9 cellular contexts compared by ENCODE assay signal in genomic region chr11:18203723-18204122, GRCh38. TPM values are rescaled to one million over a fixed set of nuclear protein-coding genes. Genes with fewer than 3 reads are reported as not detected.
DNase-seq lines count a peak whose midpoint lies in the region; ATAC-seq and TF ChIP-seq lines count a peak whose summit lies in the region.
"Had no signal": no experiment of that assay in that cellular context is flagged by ENCODE, and none has a peak within 500 bp of the region (broad histone marks: within the 10 kb centered on the region; RNA-seq: fewer than 3 reads in every experiment).

No MANE protein-coding gene starts in this region.

- no peak for TF ChIP-seq POLR2A in suprapubic skin (IDR thresholded peaks at IDR 0.05)

- H3K9me3 Mint-ChIP-seq in stimulated activated naive CD8-positive, alpha-beta T cell treated with anti-CD3 and anti-CD28 coated beads, Interleukin-15, amount 100 ng/mL, for 72 hours: no peaks in the 10 kb centered on the region

- no peak overlapping the region for H3K4me3 ChIP-seq in epithelial cell of esophagus (ENCODE audit: low read length)
- no peak overlapping the region for H3K4me3 ChIP-seq in suprapubic skin

- no peak overlapping the region for H3K27ac ChIP-seq in suprapubic skin

- no peak overlapping the region for H3K4me3 Mint-ChIP-seq in stimulated activated naive CD8-positive, alpha-beta T cell treated with anti-CD3 and anti-CD28 coated beads, Interleukin-15, amount 100 ng/mL, for 72 hours

- peak; percentile 63 for ATAC-seq in stimulated activated naive CD8-positive, alpha-beta T cell treated with anti-CD3 and anti-CD28 coated beads, Interleukin-15, Interleukin-2, amounts not matched to agents 100 U/mL and 50 U/mL, for 24 hours
- ATAC-seq in stimulated activated naive CD8-positive, alpha-beta T cell treated with anti-CD3 and anti-CD28 coated beads, Interleukin-15, amount 100 ng/mL, for 72 hours: no peak
- ATAC-seq in HG02885 (IDR thresholded peaks at IDR 0.05; ENCODE audit: poor library complexity, unreplicated experiment): no peak
- no peak for ATAC-seq in HG03025 (IDR thresholded peaks at IDR 0.05; ENCODE audit: low FRiP score, unreplicated experiment)
- ATAC-seq: left colon had no signal

- peaks cover 59% of the 10 kb centered on the region for H3K27me3 Mint-ChIP-seq in stimulated activated naive CD8-positive, alpha-beta T cell treated with anti-CD3 and anti-CD28 coated beads, Interleukin-15, amount 100 ng/mL, for 72 hours

- H3K4me1 Mint-ChIP-seq in stimulated activated naive CD8-positive, alpha-beta T cell treated with anti-CD3 and anti-CD28 coated beads, Interleukin-15, amount 100 ng/mL, for 72 hours: no peaks in the 10 kb centered on the region

- H3K27me3 ChIP-seq in suprapubic skin: peaks cover 15% of the 10 kb centered on the region

- H3K4me1 ChIP-seq in suprapubic skin: no peaks in the 10 kb centered on the region

- H3K36me3 ChIP-seq in suprapubic skin: no peaks in the 10 kb centered on the region

- peak; percentile 11 for DNase-seq in stimulated activated naive CD8-positive, alpha-beta T cell treated with anti-CD3 and anti-CD28 coated beads, Interleukin-15, Interleukin-2, amounts not matched to agents 100 U/mL and 50 U/mL, for 24 hours
- no peak for DNase-seq in stimulated activated naive CD8-positive, alpha-beta T cell treated with anti-CD3 and anti-CD28 coated beads, Interleukin-15, amount 100 ng/mL, for 72 hours
- peak; percentile 1 for DNase-seq in NCI-H460 (ENCODE audit: extremely low read depth, low read depth)
- peak; percentile 33 for DNase-seq in epithelial cell of esophagus (ENCODE audit: low read depth)
- no peak for DNase-seq in suprapubic skin (ENCODE audit: low spot score in 2 of 2)
- no peak for DNase-seq in T-helper 9 cell
- DNase-seq: left colon had no signal

- H3K27ac Mint-ChIP-seq in stimulated activated naive CD8-positive, alpha-beta T cell treated with anti-CD3 and anti-CD28 coated beads, Interleukin-15, amount 100 ng/mL, for 72 hours: no peak overlapping the region

- TF ChIP-seq CTCF in epithelial cell of esophagus (IDR thresholded peaks at IDR 0.05; ENCODE audit: insufficient read depth, low read depth, low read length, missing control alignments) (peak; percentile 35), suprapubic skin (IDR thresholded peaks at IDR 0.05) (no peak)

- no peaks in the 10 kb centered on the region for H3K9me3 ChIP-seq in suprapubic skin

- TF ChIP-seq EP300 in suprapubic skin (IDR thresholded peaks at IDR 0.05): no peak

- WGBS in suprapubic skin: 17% methylated on average over 6 of the region's 6 CpGs

RNA-seq across cellular contexts. Expression of gene MRGPRX4, which starts 31.1 kb away (rescaled TPM):
- total RNA-seq in NCI-H460 (2014; rRNA removed; shearing (Covaris generic)): not detected in 2 replicates
- not detected in 2 replicates for polyA plus RNA-seq in NCI-H460 (2014; cell fraction: nucleus; rRNA removed)
- not detected for total RNA-seq in suprapubic skin
- total RNA-seq: left colon had no signal

RNA-seq across cellular contexts. Expression of gene SAA4, which starts 32.9 kb away (rescaled TPM):
- total RNA-seq in NCI-H460 (2014; rRNA removed; shearing (Covaris generic)): not detected in 2 replicates
- polyA plus RNA-seq in NCI-H460 (2014; cell fraction: nucleus; rRNA removed): 0.72 TPM in 1 of 2 replicates, not detected in the other
- 1 to 10 TPM in 1 of 4 donors, not detected in 3; 5.1 TPM for total RNA-seq in suprapubic skin
- total RNA-seq: left colon had no signal

RNA-seq across cellular contexts. Expression of gene SAA2, which starts 44.7 kb away (rescaled TPM):
- not detected in 2 replicates for total RNA-seq in NCI-H460 (2014; rRNA removed; shearing (Covaris generic))
- polyA plus RNA-seq in NCI-H460 (2014; cell fraction: nucleus; rRNA removed): not detected in 2 replicates
- total RNA-seq in suprapubic skin: 10 to 100 TPM in 3 of 4 donors, not detected in 1; 15.0 to 30.4 (median 16.2) TPM

Comparison
In these comparisons a context has a peak if more than half of its experiments do, and no peak if none do; other contexts are left out.
1. DNase-seq: peak in stimulated activated naive CD8-positive, alpha-beta T cell treated with anti-CD3 and anti-CD28 coated beads, Interleukin-15, Interleukin-2, amounts not matched to agents 100 U/mL and 50 U/mL, for 24 hours (single experiment), NCI-H460 (single experiment) and epithelial cell of esophagus (single experiment); none in stimulated activated naive CD8-positive, alpha-beta T cell treated with anti-CD3 and anti-CD28 coated beads, Interleukin-15, amount 100 ng/mL, for 72 hours (0 of 2), suprapubic skin (0 of 2) and T-helper 9 cell (single experiment).